In genomic region chr2:232501331-232501771, GRCh38 we compare ENCODE assay signal across 1 cellular context.
TF ChIP-seq lines count a peak whose summit lies in the region.

No MANE protein-coding gene starts in this region.

TF ChIP-seq in H1, 55 proteins besides CTCF, POLR2A, EP300 and RAD21:
- no peak for TF ChIP-seq JUND (IDR thresholded peaks at IDR 0.05; ENCODE audit: low read length)
- TF ChIP-seq FOSL1 (IDR thresholded peaks at IDR 0.05; ENCODE audit: insufficient read depth, low read depth, low read length): no peak
- TF ChIP-seq RBBP5 (IDR thresholded peaks at IDR 0.05; ENCODE audit: borderline replicate concordance, low read depth, low read length): no peak
- TF ChIP-seq KDM1A (IDR thresholded peaks at IDR 0.05; ENCODE audit: borderline replicate concordance, low read length): no peak
- TF ChIP-seq RXRA (IDR thresholded peaks at IDR 0.05; ENCODE audit: insufficient read depth, low read depth, low read length): no peak
- no peak for TF ChIP-seq ASH2L (IDR thresholded peaks at IDR 0.05; ENCODE audit: low read length)
- TF ChIP-seq TAF7 (optimal IDR thresholded peaks at IDR 0.05; ENCODE audit: borderline replicate concordance, low read depth, low read length): no peak
